Comparison of ENCODE assay signal across 12 cellular contexts in genomic region chr3:100269410-100270217, GRCh38.
DNase-seq lines count a peak whose midpoint lies in the region; ATAC-seq and TF ChIP-seq lines count a peak whose summit lies in the region.
"Had no signal": no experiment of that assay in that cellular context is flagged by ENCODE, and none has a peak within 500 bp of the region (broad histone marks: within the 10 kb centered on the region; RNA-seq: fewer than 3 reads in every experiment).

No MANE protein-coding gene starts in this region.

- H3K27me3 Mint-ChIP-seq in activated T-cell treated with anti-CD3 and anti-CD28 coated beads, Interleukin-2, amount 50 U/mL, for 24 hours = no peaks in the 10 kb centered on the region

- H3K4me1 Mint-ChIP-seq in activated T-cell treated with anti-CD3 and anti-CD28 coated beads, Interleukin-2, amount 50 U/mL, for 24 hours (ENCODE audit: low read depth) = peaks cover 63% of the 10 kb centered on the region
- peaks cover 43% of the 10 kb centered on the region for H3K4me1 Mint-ChIP-seq in stimulated activated effector memory CD8-positive, alpha-beta T cell treated with anti-CD3 and anti-CD28 coated beads, Interleukin-12 subunit alpha, Interleukin-12 subunit beta, amount 100 ng/mL, for 72 hours
- H3K4me1 Mint-ChIP-seq: neural crest cell had no signal

- DNase-seq in activated T-cell treated with anti-CD3 and anti-CD28 coated beads, Interleukin-2, amount 50 U/mL, for 24 hours = no peak
- DNase-seq in activated T-cell treated with anti-CD3 and anti-CD28 coated beads, Interleukin-2, amount 50 U/mL, for 1 hour = no peak
- DNase-seq in NOMO-1 treated with dmso at 0.1 percent for 144 hours (lab: John Stamatoyannopoulos, UW; ENCODE audit: unreplicated experiment) = peak; percentile 26
- DNase-seq in choroid plexus epithelial cell (ENCODE audit: low read depth) = peak; percentile 74
- DNase-seq in stimulated activated effector memory CD8-positive, alpha-beta T cell treated with anti-CD3 and anti-CD28 coated beads, Interleukin-12 subunit alpha, Interleukin-12 subunit beta, amount 100 ng/mL, for 72 hours (ENCODE audit: low spot score in 2 of 2) = peak; percentile 18 to 59
- DNase-seq in NCI-H2081 treated with DMSO at 0.1 percent for 48 hours (lab: John Stamatoyannopoulos, UW) = no peak
- DNase-seq: CD8-positive, alpha-beta T cell; KBM-7; substantia nigra had no signal

- no peak overlapping the region for H3K4me3 ChIP-seq in choroid plexus epithelial cell (ENCODE audit: low read depth, low read length)

- ATAC-seq in stimulated activated effector memory CD8-positive, alpha-beta T cell treated with anti-CD3 and anti-CD28 coated beads, Interleukin-12 subunit alpha, Interleukin-12 subunit beta, amount 100 ng/mL, for 72 hours = peak; percentile 96
- ATAC-seq in GM18498 (IDR thresholded peaks at IDR 0.05; ENCODE audit: unreplicated experiment) = no peak
- no peak for ATAC-seq in GM19023 (IDR thresholded peaks at IDR 0.05; ENCODE audit: unreplicated experiment)
- ATAC-seq: CD8-positive, alpha-beta T cell had no signal

- H3K36me3 Mint-ChIP-seq in activated T-cell treated with anti-CD3 and anti-CD28 coated beads, Interleukin-2, amount 50 U/mL, for 24 hours (ENCODE audit: low read depth) = no peaks in the 10 kb centered on the region
- H3K36me3 Mint-ChIP-seq in stimulated activated effector memory CD8-positive, alpha-beta T cell treated with anti-CD3 and anti-CD28 coated beads, Interleukin-12 subunit alpha, Interleukin-12 subunit beta, amount 100 ng/mL, for 72 hours = no peaks in the 10 kb centered on the region

- no peak for TF ChIP-seq CTCF in choroid plexus epithelial cell (conservative IDR thresholded peaks at IDR 0.05; ENCODE audit: low read depth, low read length)

- peak overlapping the region; percentile 28 for H3K4me3 Mint-ChIP-seq in activated T-cell treated with anti-CD3 and anti-CD28 coated beads, Interleukin-2, amount 50 U/mL, for 24 hours
- H3K4me3 Mint-ChIP-seq in stimulated activated effector memory CD8-positive, alpha-beta T cell treated with anti-CD3 and anti-CD28 coated beads, Interleukin-12 subunit alpha, Interleukin-12 subunit beta, amount 100 ng/mL, for 72 hours = peak overlapping the region; percentile 13
- H3K4me3 Mint-ChIP-seq: CD8-positive, alpha-beta T cell; neural crest cell had no signal

- H3K9me3 Mint-ChIP-seq in activated T-cell treated with anti-CD3 and anti-CD28 coated beads, Interleukin-2, amount 50 U/mL, for 24 hours = no peaks in the 10 kb centered on the region
- no peaks in the 10 kb centered on the region for H3K9me3 Mint-ChIP-seq in stimulated activated effector memory CD8-positive, alpha-beta T cell treated with anti-CD3 and anti-CD28 coated beads, Interleukin-12 subunit alpha, Interleukin-12 subunit beta, amount 100 ng/mL, for 72 hours
- H3K9me3 Mint-ChIP-seq: CD8-positive, alpha-beta T cell; neural crest cell had no signal

- H3K27ac Mint-ChIP-seq in activated T-cell treated with anti-CD3 and anti-CD28 coated beads, Interleukin-2, amount 50 U/mL, for 24 hours = peak overlapping the region; percentile 90
- H3K27ac Mint-ChIP-seq in stimulated activated effector memory CD8-positive, alpha-beta T cell treated with anti-CD3 and anti-CD28 coated beads, Interleukin-12 subunit alpha, Interleukin-12 subunit beta, amount 100 ng/mL, for 72 hours = peak overlapping the region; percentile 6
- H3K27ac Mint-ChIP-seq: CD8-positive, alpha-beta T cell had no signal

Comparison
In these comparisons a context has a peak if more than half of its experiments do, and no peak if none do; other contexts are left out.
1. DNase-seq: peak in NOMO-1 treated with dmso at 0.1 percent for 144 hours (single experiment), choroid plexus epithelial cell (single experiment) and stimulated activated effector memory CD8-positive, alpha-beta T cell treated with anti-CD3 and anti-CD28 coated beads, Interleukin-12 subunit alpha, Interleukin-12 subunit beta, amount 100 ng/mL, for 72 hours (2 of 2); none in activated T-cell treated with anti-CD3 and anti-CD28 coated beads, Interleukin-2, amount 50 U/mL, for 24 hours (single experiment), activated T-cell treated with anti-CD3 and anti-CD28 coated beads, Interleukin-2, amount 50 U/mL, for 1 hour (single experiment) and NCI-H2081 treated with DMSO at 0.1 percent for 48 hours (single experiment).